In genomic region chr3:171788546-171789351, GRCh38 we compare ENCODE assay signal across 11 cellular contexts. TPM values are rescaled to one million over a fixed set of nuclear protein-coding genes. Genes with fewer than 3 reads are reported as not detected.
DNase-seq lines count a peak whose midpoint lies in the region; ATAC-seq and TF ChIP-seq lines count a peak whose summit lies in the region.
"Had no signal": no experiment of that assay in that cellular context is flagged by ENCODE, and none has a peak within 500 bp of the region (broad histone marks: within the 10 kb centered on the region; RNA-seq: fewer than 3 reads in every experiment).

No MANE protein-coding gene starts in this region.

- intact Hi-C loops in Right ventricle myocardium inferior (cut with DNase I) (no loop called here), cardiac septum (cut with DNase I) (no loop called here)

- H3K27ac ChIP-seq in SK-N-SH (ENCODE audit: low read depth in 2 of 2, low read length in 1 of 2): peak overlapping the region in 1 of 2 experiments; percentile 75; a peak in 2 of 4 replicates
- H3K27ac ChIP-seq in gastroesophageal sphincter: peak overlapping the region in 3 of 4 donors; percentile 21 to 58 (median 39)

- no peaks in the 10 kb centered on the region for H3K9me2 ChIP-seq in SK-N-SH

- TF ChIP-seq CTCF in SK-N-SH (IDR thresholded peaks at IDR 0.05) (peak; percentile 22; the same call in 1 of the 2 replicates), gastroesophageal sphincter (IDR thresholded peaks at IDR 0.05) (no peak)

- H3K9ac ChIP-seq in SK-N-SH: peak overlapping the region; percentile 29; the same call in 1 of the 2 replicates

- H2AFZ ChIP-seq in SK-N-SH (ENCODE audit: low read depth): no peak overlapping the region

- DNase-seq in Right ventricle myocardium inferior (ENCODE audit: missing footprints) (no peak), cardiac septum (ENCODE audit: low spot score) (no peak), SK-N-SH (no peak), SKM-1 treated with dmso at 0.1 percent for 144 hours (lab: John Stamatoyannopoulos, UW; ENCODE audit: unreplicated experiment) (no peak)
- DNase-seq: CD4-positive, CD25-positive, alpha-beta regulatory T cell had no signal

- CTCF ChIA-PET in SK-N-SH (lab: Yijun Ruan, JAX): interaction anchor here (0.6 to 1.8 kb wide), 5 partner anchors 16 to 699 kb away, joined by 3 to 11 read pairs (median 4); no protein-coding TSS in a partner anchor

- H3K9me3 ChIP-seq in SK-N-SH: no peaks in the 10 kb centered on the region
- H3K9me3 ChIP-seq in gastroesophageal sphincter: no peaks in the 10 kb centered on the region

- H3F3A ChIP-seq in SK-N-SH (replicated peaks; ENCODE audit: insufficient read depth): no peaks in the 10 kb centered on the region

- peak overlapping the region; percentile 5; the same call in 1 of the 2 replicates for H3K4me2 ChIP-seq in SK-N-SH

- peaks cover 4 to 32% of the 10 kb centered on the region in 2 experiments; a peak in 3 of 4 replicates for H3K4me1 ChIP-seq in SK-N-SH (ENCODE audit: control insufficient read depth in 1 of 2, insufficient read depth in 2 of 2, low read depth in 1 of 2, low read length in 1 of 2)
- peaks cover 0 to 45% (median 9%) of the 10 kb centered on the region in 3 donors for H3K4me1 ChIP-seq in gastroesophageal sphincter

- no peak for TF ChIP-seq POLR2A in gastroesophageal sphincter (IDR thresholded peaks at IDR 0.05)

- ATAC-seq in Right ventricle myocardium inferior (peak; percentile 69), gastroesophageal sphincter (peak; percentile 79), HG03280 (IDR thresholded peaks at IDR 0.05; ENCODE audit: unreplicated experiment) (no peak), GM21447 (IDR thresholded peaks at IDR 0.05; ENCODE audit: unreplicated experiment) (no peak), HG02852 (IDR thresholded peaks at IDR 0.05; ENCODE audit: unreplicated experiment) (no peak)
- ATAC-seq: stimulated activated effector memory CD8-positive, alpha-beta T cell treated with anti-CD3 and anti-CD28 coated beads, Interleukin-12 subunit alpha, Interleukin-12 subunit beta, amount 100 ng/mL, for 72 hours had no signal

- WGBS in SK-N-SH (ENCODE audit: low lambda C conversion rate): 55% methylated on average over 6 of the region's 6 CpGs
- WGBS in gastroesophageal sphincter (ENCODE audit: low coverage in 1 of 2), 2 donors: 44 to 54% methylated on average over 4 to 6 of the region's 6 CpGs

- H3K36me3 ChIP-seq in SK-N-SH (replicated peaks in 1 of 2; ENCODE audit: control insufficient read depth in 1 of 2, insufficient read depth in 2 of 2, low read length in 1 of 2) (no peaks in the 10 kb centered on the region), gastroesophageal sphincter (no peaks in the 10 kb centered on the region)

- no peak overlapping the region for H3K4me3 ChIP-seq in SK-N-SH (ENCODE audit: low read depth in 2 of 2, low read length in 1 of 2)
- H3K4me3 ChIP-seq in gastroesophageal sphincter: no peak overlapping the region

- H4K20me1 ChIP-seq in SK-N-SH (ENCODE audit: insufficient read depth): no peaks in the 10 kb centered on the region

- H3K27me3 ChIP-seq in SK-N-SH (ENCODE audit: insufficient read depth) (no peaks in the 10 kb centered on the region), gastroesophageal sphincter (no peaks in the 10 kb centered on the region)

- TF ChIP-seq EP300 in SK-N-SH (IDR thresholded peaks at IDR 0.05; ENCODE audit: borderline replicate concordance in 1 of 2, low read depth in 1 of 2, low read length in 1 of 2) (peak; percentile 51 to 78; a peak in 2 of 4 replicates), gastroesophageal sphincter (IDR thresholded peaks at IDR 0.05) (no peak)

- H3K79me2 ChIP-seq in SK-N-SH (ENCODE audit: insufficient read depth): no peaks in the 10 kb centered on the region

- no peak for TF ChIP-seq RAD21 in SK-N-SH (IDR thresholded peaks at IDR 0.05; ENCODE audit: low read length)

- POLR2A ChIA-PET in SK-N-SH (lab: Yijun Ruan, JAX): no interaction called here

TF ChIP-seq in SK-N-SH, 30 proteins besides CTCF, POLR2A, EP300 and RAD21 (continues in another document):
- peak; percentile 92 for TF ChIP-seq PBX3 (IDR thresholded peaks at IDR 0.05)
- peak; percentile 63 for TF ChIP-seq FOSL2 (IDR thresholded peaks at IDR 0.05; ENCODE audit: borderline replicate concordance, low read depth)
- peak; percentile 75 for TF ChIP-seq JUND (IDR thresholded peaks at IDR 0.05)
- TF ChIP-seq SMC3 (IDR thresholded peaks at IDR 0.05; ENCODE audit: low read depth, low read length): no peak
- no peak for TF ChIP-seq IRF3 (IDR thresholded peaks at IDR 0.05; ENCODE audit: low read depth, low read length)
- TF ChIP-seq FOXJ3 (CRISPR knock-in tag; IDR thresholded peaks at IDR 0.05): no peak
- TF ChIP-seq, protein P1, sequence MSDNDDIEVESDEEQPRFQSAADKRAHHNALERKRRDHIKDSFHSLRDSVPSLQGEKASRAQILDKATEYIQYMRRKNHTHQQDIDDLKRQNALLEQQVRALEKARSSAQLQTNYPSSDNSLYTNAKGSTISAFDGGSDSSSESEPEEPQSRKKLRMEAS (IDR thresholded peaks at IDR 0.05; ENCODE audit: low read depth): 0 out of 2 replicates have a peak, but pooled peaks have one; percentile 26
- TF ChIP-seq USF1 (IDR thresholded peaks at IDR 0.05; ENCODE audit: borderline replicate concordance, low read depth): no peak
- no peak for TF ChIP-seq ELF1 (IDR thresholded peaks at IDR 0.05)
- no peak for TF ChIP-seq GATA2 (CRISPR knock-in tag; IDR thresholded peaks at IDR 0.05)
- TF ChIP-seq, protein P2, sequence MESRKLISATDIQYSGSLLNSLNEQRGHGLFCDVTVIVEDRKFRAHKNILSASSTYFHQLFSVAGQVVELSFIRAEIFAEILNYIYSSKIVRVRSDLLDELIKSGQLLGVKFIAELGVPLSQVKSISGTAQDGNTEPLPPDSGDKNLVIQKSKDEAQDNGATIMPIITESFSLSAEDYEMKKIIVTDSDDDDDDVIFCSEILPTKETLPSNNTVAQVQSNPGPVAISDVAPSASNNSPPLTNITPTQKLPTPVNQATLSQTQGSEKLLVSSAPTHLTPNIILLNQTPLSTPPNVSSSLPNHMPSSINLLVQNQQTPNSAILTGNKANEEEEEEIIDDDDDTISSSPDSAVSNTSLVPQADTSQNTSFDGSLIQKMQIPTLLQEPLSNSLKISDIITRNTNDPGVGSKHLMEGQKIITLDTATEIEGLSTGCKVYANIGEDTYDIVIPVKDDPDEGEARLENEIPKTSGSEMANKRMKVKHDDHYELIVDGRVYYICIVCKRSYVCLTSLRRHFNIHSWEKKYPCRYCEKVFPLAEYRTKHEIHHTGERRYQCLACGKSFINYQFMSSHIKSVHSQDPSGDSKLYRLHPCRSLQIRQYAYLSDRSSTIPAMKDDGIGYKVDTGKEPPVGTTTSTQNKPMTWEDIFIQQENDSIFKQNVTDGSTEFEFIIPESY (IDR thresholded peaks at IDR 0.05; ENCODE audit: borderline replicate concordance, low read depth): no peak
- peak; percentile 68; the same call in 1 of the 2 replicates for TF ChIP-seq FOXM1 (IDR thresholded peaks at IDR 0.05; ENCODE audit: low read depth)
- no peak for TF ChIP-seq MXI1 (IDR thresholded peaks at IDR 0.05; ENCODE audit: low read depth, low read length)
- TF ChIP-seq CHD2 (IDR thresholded peaks at IDR 0.05; ENCODE audit: low read length, partially characterized antibody): no peak
- peak; percentile 61; the same call in 1 of the 2 replicates for TF ChIP-seq POLR2AphosphoS5 (IDR thresholded peaks at IDR 0.05; ENCODE audit: low read depth, low read length)
- no peak for TF ChIP-seq GABPA (IDR thresholded peaks at IDR 0.05; ENCODE audit: low read depth)
- TF ChIP-seq YY1 (IDR thresholded peaks at IDR 0.05; ENCODE audit: low read depth): no peak

RNA-seq across cellular contexts. Expression of gene PLD1, which starts 21.5 kb away (rescaled TPM):
- 78.0 TPM for total RNA-seq in Right ventricle myocardium inferior
- 56.5 TPM for total RNA-seq in cardiac septum
- 6.2 and 7.9 TPM in 2 replicates for polyA plus RNA-seq in SK-N-SH (2012; rRNA removed)
- polyA plus RNA-seq in SK-N-SH (2012; cell fraction: cytosol; rRNA removed): 5.5 and 5.8 TPM in 2 replicates
- polyA plus RNA-seq in SK-N-SH (2012; cell fraction: nucleus; rRNA removed): 11.4 and 26.4 TPM in 2 replicates
- total RNA-seq in gastroesophageal sphincter: 10 to 100 TPM in 3 of 4 donors, 1 to 10 TPM in 1; 7.0 to 17.1 (median 13.6) TPM

RNA-seq across cellular contexts. Expression of gene TMEM212, which starts 54.4 kb away (rescaled TPM):
- total RNA-seq in Right ventricle myocardium inferior (not detected), cardiac septum (not detected), gastroesophageal sphincter (not detected)
- polyA plus RNA-seq in SK-N-SH (2012; rRNA removed): not detected in 2 replicates
- not detected in 2 replicates for polyA plus RNA-seq in SK-N-SH (2012; cell fraction: cytosol; rRNA removed)
- polyA plus RNA-seq in SK-N-SH (2012; cell fraction: nucleus; rRNA removed): not detected in 2 replicates
- total RNA-seq: CD4-positive, CD25-positive, alpha-beta regulatory T cell; mononuclear cell had no signal
- polyA plus RNA-seq: CD4-positive, CD25-positive, alpha-beta regulatory T cell had no signal

Comparison
In these comparisons a context has a peak if more than half of its experiments do, and no peak if none do; other contexts are left out.
1. ATAC-seq: peak in Right ventricle myocardium inferior (single experiment) and gastroesophageal sphincter (single experiment); none in HG03280 (single experiment), GM21447 (single experiment) and HG02852 (single experiment).